In the genomic region with DNA sequence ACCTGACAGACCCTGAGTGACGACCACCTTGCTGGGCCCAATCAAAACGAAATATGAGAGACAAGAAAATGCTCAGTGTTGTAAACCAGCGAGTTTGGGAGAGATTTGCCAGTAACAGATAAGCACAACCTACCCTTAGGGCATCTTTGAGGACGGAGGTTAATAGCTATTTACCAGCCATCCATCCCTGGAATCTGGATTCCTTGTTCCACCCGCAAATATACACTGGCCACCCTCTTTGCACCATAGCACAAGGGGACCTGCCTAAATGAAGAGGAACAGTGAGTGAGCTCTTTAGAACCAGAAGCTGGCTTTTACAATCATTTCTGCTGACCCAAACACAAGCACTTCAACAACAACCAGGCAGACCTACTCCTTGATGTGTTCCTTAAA, we compare ENCODE assay signal across 9 cellular contexts. TPM values are rescaled to one million over a fixed set of nuclear protein-coding genes. Genes with fewer than 3 reads are reported as not detected.
DNase-seq lines count a peak whose midpoint lies in the region; ATAC-seq and TF ChIP-seq lines count a peak whose summit lies in the region.
"Had no signal": no experiment of that assay in that cellular context is flagged by ENCODE, and none has a peak within 500 bp of the region (broad histone marks: within the 10 kb centered on the region; RNA-seq: fewer than 3 reads in every experiment).

No MANE protein-coding gene starts in this region.

- H3K4me3 Mint-ChIP-seq in activated T-cell treated with anti-CD3 and anti-CD28 coated beads, Interleukin-2, amount 50 U/mL, for 4 hours = peak overlapping the region; percentile 75
- peak overlapping the region; percentile 84 for H3K4me3 Mint-ChIP-seq in type B pancreatic cell

- H3K4me3 ChIP-seq in body of pancreas = peak overlapping the region; percentile 8 to 52
- peak overlapping the region; percentile 72 for H3K4me3 ChIP-seq in lower lobe of right lung

- DNase-seq in activated T-cell treated with anti-CD3 and anti-CD28 coated beads, Interleukin-2, amount 50 U/mL, for 4 hours = no peak
- DNase-seq in activated T-cell treated with anti-CD3 and anti-CD28 coated beads, Interleukin-2, amount 50 U/mL, for 48 hours = no peak
- DNase-seq in body of pancreas (no peak), lower lobe of right lung (no peak), type B pancreatic cell (ENCODE audit: extremely low spot score, unreplicated experiment) (no peak)
- no peak for DNase-seq in stimulated activated CD4-positive, alpha-beta T cell treated with anti-CD3 and anti-CD28 coated beads, Interleukin-1b, Interleukin-23, amount 100 ng/mL, for 48 hours

- no peaks in the 10 kb centered on the region for H3K36me3 Mint-ChIP-seq in activated T-cell treated with anti-CD3 and anti-CD28 coated beads, Interleukin-2, amount 50 U/mL, for 4 hours (ENCODE audit: insufficient read depth)
- H3K36me3 Mint-ChIP-seq in type B pancreatic cell = no peaks in the 10 kb centered on the region

- no peak overlapping the region for H3K27ac Mint-ChIP-seq in type B pancreatic cell

- peaks cover 38% of the 10 kb centered on the region for H3K4me1 Mint-ChIP-seq in activated T-cell treated with anti-CD3 and anti-CD28 coated beads, Interleukin-2, amount 50 U/mL, for 4 hours (ENCODE audit: low read depth)
- H3K4me1 Mint-ChIP-seq in type B pancreatic cell (ENCODE audit: unreplicated experiment) = peaks cover 8% of the 10 kb centered on the region

- H3K4me1 ChIP-seq in body of pancreas (peaks cover 28% of the 10 kb centered on the region), lower lobe of right lung (peaks cover 18% of the 10 kb centered on the region)

- intact Hi-C loops in body of pancreas (cut with DNase I) (no loop called here), lower lobe of right lung (cut with DNase I) (no loop called here)

- no peak for TF ChIP-seq CTCF in body of pancreas (IDR thresholded peaks at IDR 0.05)
- TF ChIP-seq CTCF in lower lobe of right lung (IDR thresholded peaks at IDR 0.05) = no peak
- no peak for TF ChIP-seq CTCF in type B pancreatic cell (conservative IDR thresholded peaks at IDR 0.05)

- H3K36me3 ChIP-seq in body of pancreas (replicated peaks in 1 of 2; ENCODE audit: insufficient read depth in 1 of 2, low read depth in 2 of 2) = no peaks in the 10 kb centered on the region
- H3K36me3 ChIP-seq in lower lobe of right lung = no peaks in the 10 kb centered on the region

- ATAC-seq in activated T-cell treated with anti-CD3 and anti-CD28 coated beads, Interleukin-2, amount 50 U/mL, for 4 hours = no peak
- ATAC-seq in body of pancreas = no peak
- ATAC-seq in lower lobe of right lung = peak in 1 of 2 donors; percentile 2
- no peak for ATAC-seq in HG03565 (IDR thresholded peaks at IDR 0.05; ENCODE audit: unreplicated experiment)
- ATAC-seq in GM21737 (IDR thresholded peaks at IDR 0.05; ENCODE audit: unreplicated experiment) = no peak

- H3K27me3 Mint-ChIP-seq in activated T-cell treated with anti-CD3 and anti-CD28 coated beads, Interleukin-2, amount 50 U/mL, for 4 hours (ENCODE audit: low read depth) = no peaks in the 10 kb centered on the region
- peaks cover 16% of the 10 kb centered on the region for H3K27me3 Mint-ChIP-seq in type B pancreatic cell

- 4 to 6% methylated on average over 4 to 5 of the region's 5 CpGs for WGBS in body of pancreas, 2 donors

- H3K9me3 ChIP-seq in body of pancreas (no peaks in the 10 kb centered on the region), lower lobe of right lung (no peaks in the 10 kb centered on the region)

- TF ChIP-seq POLR2A in body of pancreas (IDR thresholded peaks at IDR 0.05) = no peak

- H3K27ac ChIP-seq in body of pancreas (peak overlapping the region in 3 of 4 donors; percentile 14 to 77 (median 70)), lower lobe of right lung (peak overlapping the region; percentile 72)

- no peaks in the 10 kb centered on the region for H3K27me3 ChIP-seq in body of pancreas
- H3K27me3 ChIP-seq in lower lobe of right lung (ENCODE audit: low read depth) = no peaks in the 10 kb centered on the region

- H3K9me3 Mint-ChIP-seq in activated T-cell treated with anti-CD3 and anti-CD28 coated beads, Interleukin-2, amount 50 U/mL, for 4 hours = no peaks in the 10 kb centered on the region
- H3K9me3 Mint-ChIP-seq in type B pancreatic cell = peaks cover 5% of the 10 kb centered on the region

RNA-seq across cellular contexts. Expression of gene MPP1, which starts 0.7 kb away (rescaled TPM):
- 1 to 10 TPM; 8.0 to 8.8 (median 8.0) TPM for total RNA-seq in activated T-cell treated with anti-CD3 and anti-CD28 coated beads, Interleukin-2, amount 50 U/mL, for 4 hours
- total RNA-seq in body of pancreas (10 to 100 TPM; 24.9 to 31.6 TPM), lower lobe of right lung (57.0 TPM), type B pancreatic cell (ENCODE audit: low replicate concordance) (10.4 and 13.8 TPM in 2 replicates)

RNA-seq across cellular contexts. Expression of gene SMIM9, which starts 29.9 kb away (rescaled TPM):
- not detected for total RNA-seq in activated T-cell treated with anti-CD3 and anti-CD28 coated beads, Interleukin-2, amount 50 U/mL, for 4 hours
- not detected for total RNA-seq in body of pancreas
- total RNA-seq in lower lobe of right lung = not detected
- total RNA-seq in type B pancreatic cell (ENCODE audit: low replicate concordance) = not detected in 2 replicates
- total RNA-seq: activated CD8-positive, alpha-beta memory T cell treated with anti-CD3 and anti-CD28 coated beads for 36 hours had no signal

RNA-seq across cellular contexts. Expression of gene DKC1, which starts 41.9 kb away (rescaled TPM):
- total RNA-seq in activated T-cell treated with anti-CD3 and anti-CD28 coated beads, Interleukin-2, amount 50 U/mL, for 4 hours = 100 to 1,000 TPM; 269 to 289 (median 286) TPM
- 10 to 100 TPM; 17.9 to 26.0 TPM for total RNA-seq in body of pancreas
- 26.1 TPM for total RNA-seq in lower lobe of right lung
- 52.0 and 62.7 TPM in 2 replicates for total RNA-seq in type B pancreatic cell (ENCODE audit: low replicate concordance)

RNA-seq across cellular contexts. Expression of gene GAB3, which starts 53.7 kb away (rescaled TPM):
- total RNA-seq in activated T-cell treated with anti-CD3 and anti-CD28 coated beads, Interleukin-2, amount 50 U/mL, for 4 hours = 1 to 10 TPM; 1.5 to 2.5 (median 2.0) TPM
- total RNA-seq in body of pancreas = 1 to 10 TPM in 1 of 2 donors, under 1 TPM in 1; 0.66 to 3.4 TPM
- total RNA-seq in lower lobe of right lung = 17.4 TPM
- 0.19 TPM in 1 of 2 replicates, not detected in the other for total RNA-seq in type B pancreatic cell (ENCODE audit: low replicate concordance)
